9 cellular contexts compared by ENCODE assay signal in genomic region chrX:120457766-120458180, GRCh38. TPM values are rescaled to one million over a fixed set of nuclear protein-coding genes. Genes with fewer than 3 reads are reported as not detected.
A peak's percentile ranks its signal among the peaks of the same experiment; 100 is the strongest.
DNase-seq lines count a peak whose midpoint lies in the region; ATAC-seq, FAIRE-seq and TF ChIP-seq lines count a peak whose summit lies in the region.
"Had no signal": no experiment of that assay in that cellular context is flagged by ENCODE, and none has a peak within 500 bp of the region (broad histone marks: within the 10 kb centered on the region; RNA-seq: fewer than 3 reads in every experiment).

No MANE protein-coding gene starts in this region.

- H3K4me3 Mint-ChIP-seq in activated CD4-positive, alpha-beta memory T cell treated with anti-CD3 and anti-CD28 coated beads, Interleukin-2, amount 10 ng/mL, durations not matched to agents 7 days and 5 days, result no peak overlapping the region
- H3K4me3 Mint-ChIP-seq in natural killer cell treated with Interleukin-12 subunit alpha and Interleukin-12 subunit beta and Interleukin-15 and Interleukin-18, amount 100 ng/mL, for 72 hours, result peak overlapping the region; percentile 78
- H3K4me3 Mint-ChIP-seq in nephron progenitor cell, result no peak overlapping the region

- no peak overlapping the region for H3K27ac ChIP-seq in kidney (ENCODE audit: low read depth in 2 of 2, low read length in 2 of 2)
- H3K27ac ChIP-seq: pancreas had no signal

- H3K36me3 Mint-ChIP-seq in activated CD4-positive, alpha-beta memory T cell treated with anti-CD3 and anti-CD28 coated beads, Interleukin-2, amount 10 ng/mL, durations not matched to agents 7 days and 5 days (ENCODE audit: low read depth), result peaks cover 25% of the 10 kb centered on the region
- H3K36me3 Mint-ChIP-seq in natural killer cell treated with Interleukin-12 subunit alpha and Interleukin-12 subunit beta and Interleukin-15 and Interleukin-18, amount 100 ng/mL, for 72 hours, result no peaks in the 10 kb centered on the region
- H3K36me3 Mint-ChIP-seq in nephron progenitor cell (ENCODE audit: low read depth), result peaks cover 12% of the 10 kb centered on the region

- POLR2A ChIA-PET in activated CD4-positive, alpha-beta memory T cell treated with anti-CD3 and anti-CD28 coated beads, Interleukin-2, amount 10 ng/mL, durations not matched to agents 7 days and 5 days (lab: Charles Lee), result interaction anchor here (1.1 to 3.8 kb wide), 4 partner anchors 11 to 207 kb away, joined by 3 to 19 read pairs (median 5); partner anchors contain the start of genes CUL4B, LAMP2 and ZBTB33

- H3K9me3 ChIP-seq in kidney (ENCODE audit: control insufficient read depth in 1 of 2, low read length in 2 of 2), result no peaks in the 10 kb centered on the region
- H3K9me3 ChIP-seq: pancreas had no signal

- intact Hi-C loops in kidney (cut with DNase I), result no loop called here

- peaks cover 0 to 10% of the 10 kb centered on the region in 2 donors for H3K36me3 ChIP-seq in kidney (ENCODE audit: control insufficient read depth in 1 of 2, insufficient read depth in 2 of 2, low read length in 2 of 2)
- H3K36me3 ChIP-seq: pancreas had no signal

- TF ChIP-seq CTCF in nephron progenitor cell (IDR thresholded peaks at IDR 0.05) (no peak), kidney (IDR thresholded peaks at IDR 0.05; ENCODE audit: borderline replicate concordance, extremely low read depth, insufficient read depth) (no peak)

- CTCF ChIA-PET in activated CD4-positive, alpha-beta memory T cell treated with anti-CD3 and anti-CD28 coated beads, Interleukin-2, amount 10 ng/mL, durations not matched to agents 7 days and 5 days (lab: Charles Lee), result interaction anchor here (0.9 to 1.2 kb wide), 5 partner anchors 17 to 207 kb away, joined by 3 to 5 read pairs (median 4); partner anchors contain the start of gene ZBTB33

- peak; percentile 86 for DNase-seq in EH (ENCODE audit: low read depth)
- DNase-seq in activated CD4-positive, alpha-beta memory T cell treated with anti-CD3 and anti-CD28 coated beads, Interleukin-2, amount 10 ng/mL, durations not matched to agents 7 days and 5 days, result no peak
- no peak for DNase-seq in natural killer cell treated with Interleukin-12 subunit alpha and Interleukin-12 subunit beta and Interleukin-15 and Interleukin-18, amount 100 ng/mL, for 72 hours (ENCODE audit: low spot score)
- DNase-seq in nephron progenitor cell, result no peak
- DNase-seq in kidney, result no peak
- DNase-seq in activated CD8-positive, alpha-beta memory T cell treated with anti-CD3 and anti-CD28 coated beads, Interleukin-2, amount 50 U/mL, for 48 hours, result no peak
- DNase-seq: pancreas had no signal

- no peaks in the 10 kb centered on the region for H3K27me3 Mint-ChIP-seq in activated CD4-positive, alpha-beta memory T cell treated with anti-CD3 and anti-CD28 coated beads, Interleukin-2, amount 10 ng/mL, durations not matched to agents 7 days and 5 days
- no peaks in the 10 kb centered on the region for H3K27me3 Mint-ChIP-seq in natural killer cell treated with Interleukin-12 subunit alpha and Interleukin-12 subunit beta and Interleukin-15 and Interleukin-18, amount 100 ng/mL, for 72 hours
- no peaks in the 10 kb centered on the region for H3K27me3 Mint-ChIP-seq in nephron progenitor cell (ENCODE audit: low read depth, poor library complexity)

- ATAC-seq in GM21367 (IDR thresholded peaks at IDR 0.05; ENCODE audit: unreplicated experiment), result peak; percentile 90
- peak; percentile 61 for ATAC-seq in HG03575 (IDR thresholded peaks at IDR 0.05; ENCODE audit: extremely low read depth, insufficient number of reproducible peaks, low FRiP score, unreplicated experiment)
- ATAC-seq in natural killer cell treated with Interleukin-12 subunit alpha and Interleukin-12 subunit beta and Interleukin-15 and Interleukin-18, amount 100 ng/mL, for 72 hours, result peak; percentile 74 to 75

- H3K9ac ChIP-seq in kidney (ENCODE audit: low read length in 2 of 2), result no peak overlapping the region

- peak overlapping the region; percentile 69 for H3K27ac Mint-ChIP-seq in activated CD4-positive, alpha-beta memory T cell treated with anti-CD3 and anti-CD28 coated beads, Interleukin-2, amount 10 ng/mL, durations not matched to agents 7 days and 5 days
- H3K27ac Mint-ChIP-seq in natural killer cell treated with Interleukin-12 subunit alpha and Interleukin-12 subunit beta and Interleukin-15 and Interleukin-18, amount 100 ng/mL, for 72 hours, result peak overlapping the region; percentile 2 to 58
- no peak overlapping the region for H3K27ac Mint-ChIP-seq in nephron progenitor cell

- H3K4me3 ChIP-seq in kidney (ENCODE audit: low read length in 2 of 2), result no peak overlapping the region
- H3K4me3 ChIP-seq: pancreas had no signal

- no peaks in the 10 kb centered on the region for H3K9me3 Mint-ChIP-seq in activated CD4-positive, alpha-beta memory T cell treated with anti-CD3 and anti-CD28 coated beads, Interleukin-2, amount 10 ng/mL, durations not matched to agents 7 days and 5 days
- no peaks in the 10 kb centered on the region for H3K9me3 Mint-ChIP-seq in natural killer cell treated with Interleukin-12 subunit alpha and Interleukin-12 subunit beta and Interleukin-15 and Interleukin-18, amount 100 ng/mL, for 72 hours
- peaks cover 14% of the 10 kb centered on the region for H3K9me3 Mint-ChIP-seq in nephron progenitor cell

- H3K4me1 ChIP-seq in kidney (ENCODE audit: control insufficient read depth in 1 of 2, insufficient read depth in 1 of 2, low read depth in 1 of 2, low read length in 2 of 2), result no peaks in the 10 kb centered on the region
- H3K4me1 ChIP-seq: pancreas had no signal

- FAIRE-seq in kidney (lab: Jason Lieb, UNC), result no peak
- FAIRE-seq: pancreas had no signal

- peaks cover 50% of the 10 kb centered on the region for H3K4me1 Mint-ChIP-seq in activated CD4-positive, alpha-beta memory T cell treated with anti-CD3 and anti-CD28 coated beads, Interleukin-2, amount 10 ng/mL, durations not matched to agents 7 days and 5 days
- H3K4me1 Mint-ChIP-seq in natural killer cell treated with Interleukin-12 subunit alpha and Interleukin-12 subunit beta and Interleukin-15 and Interleukin-18, amount 100 ng/mL, for 72 hours (ENCODE audit: low read depth in 2 of 2), result peaks cover 26 to 33% of the 10 kb centered on the region in 2 donors
- H3K4me1 Mint-ChIP-seq in nephron progenitor cell, result no peaks in the 10 kb centered on the region

RNA-seq across cellular contexts. Expression of gene LAMP2, which starts 11.3 kb away (rescaled TPM):
- total RNA-seq in activated CD4-positive, alpha-beta memory T cell treated with anti-CD3 and anti-CD28 coated beads, Interleukin-2, amount 10 ng/mL, durations not matched to agents 7 days and 5 days, result 10 to 100 TPM; 59.4 to 60.3 TPM
- total RNA-seq in natural killer cell treated with Interleukin-12 subunit alpha and Interleukin-12 subunit beta and Interleukin-15 and Interleukin-18, amount 100 ng/mL, for 72 hours, result 10 to 100 TPM; 25.6 to 58.6 TPM
- total RNA-seq in kidney, result 145 TPM
- polyA plus RNA-seq in kidney (ENCODE audit: insufficient read depth, low read depth, low replicate concordance), result 91.2 TPM
